In the genomic region with DNA sequence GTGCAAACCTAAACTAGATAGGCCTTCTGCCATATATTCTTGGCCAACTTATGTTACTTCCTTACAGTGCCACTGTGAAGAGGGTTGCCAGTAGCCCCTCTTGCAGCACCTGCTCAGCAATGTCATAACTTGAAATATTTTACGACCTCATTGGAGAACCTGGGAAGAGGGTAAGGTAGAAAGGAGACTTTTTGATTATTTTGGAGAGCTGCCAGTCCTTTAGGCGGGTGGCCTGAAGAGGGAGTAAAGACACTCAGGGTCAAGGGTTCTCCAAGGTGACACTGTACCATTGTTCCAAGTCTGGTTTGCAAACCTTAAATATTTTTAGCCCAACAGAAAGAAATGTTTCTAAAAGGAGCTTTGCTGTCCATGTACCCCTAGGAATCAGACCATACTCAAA, we compare ENCODE assay signal across 26 cellular contexts.
A peak's percentile ranks its signal among the peaks of the same experiment; 100 is the strongest.
DNase-seq lines count a peak whose midpoint lies in the region; ATAC-seq, FAIRE-seq and TF ChIP-seq lines count a peak whose summit lies in the region.
"Had no signal": no experiment of that assay in that cellular context is flagged by ENCODE, and none has a peak within 500 bp of the region (broad histone marks: within the 10 kb centered on the region; RNA-seq: fewer than 3 reads in every experiment).

No MANE protein-coding gene starts in this region.

- H3K4me1 ChIP-seq in Loucy (ENCODE audit: insufficient read depth, low read length, poor library complexity, severe bottlenecking) = peaks cover 12% of the 10 kb centered on the region
- no peaks in the 10 kb centered on the region for H3K4me1 ChIP-seq in GM12878 (ENCODE audit: control insufficient read depth, insufficient read depth, low read length)
- H3K4me1 ChIP-seq in smooth muscle cell (ENCODE audit: low read depth) = no peaks in the 10 kb centered on the region
- H3K4me1 ChIP-seq: transverse colon had no signal

- POLR2A ChIA-PET in GM12878 (lab: Charles Lee) = no interaction called here

- TF ChIP-seq RAD21 in GM12878 (IDR thresholded peaks at IDR 0.05; ENCODE audit: insufficient read depth, low read depth, low read length) = peak; percentile 17; the same call in 1 of the 2 replicates

- H3K27ac ChIP-seq in GM12878 (ENCODE audit: control insufficient read depth, insufficient read depth) = no peak overlapping the region
- peak overlapping the region; percentile 44 for H3K27ac ChIP-seq in smooth muscle cell (ENCODE audit: low read depth)
- H3K27ac ChIP-seq: brain microvascular endothelial cell, coronary artery, ovary, transverse colon had no signal

- WGBS in GM12878 (ENCODE audit: insufficient coverage, insufficient replicate concordance, low lambda C conversion rate, missing lambda C conversion rate) = 100% methylated on average over 2 of the region's 2 CpGs
- WGBS in smooth muscle cell (ENCODE audit: low lambda C conversion rate) = 90% methylated on average over 2 of the region's 2 CpGs

- H3K79me2 ChIP-seq in Loucy (ENCODE audit: insufficient read depth, low read length) (no peaks in the 10 kb centered on the region), GM12878 (ENCODE audit: control insufficient read depth, insufficient read depth, low read length) (no peaks in the 10 kb centered on the region), smooth muscle cell (ENCODE audit: low read depth) (no peaks in the 10 kb centered on the region)

- DNase-seq in NCI-H2196 (lab: John Stamatoyannopoulos, UW; ENCODE audit: unreplicated experiment) = peak; percentile 14
- no peak for DNase-seq in NCI-H2196 treated with DMSO at 0.1 percent for 48 hours (lab: John Stamatoyannopoulos, UW; ENCODE audit: unreplicated experiment)
- no peak for DNase-seq in GM12878 (ENCODE audit: low read depth, low spot score)
- DNase-seq in smooth muscle cell (lab: John Stamatoyannopoulos, UW; ENCODE audit: unreplicated experiment) = no peak
- DNase-seq in ureter (ENCODE audit: low spot score) = no peak
- DNase-seq in NCI-H226 = no peak
- DNase-seq in osteocyte (ENCODE audit: extremely low spot score, unreplicated experiment) = no peak
- DNase-seq: activated CD4-positive, alpha-beta memory T cell treated with anti-CD3 and anti-CD28 coated beads, Interleukin-2, amount 10 ng/mL, durations not matched to agents 7 days and 5 days; activated gamma-delta T cell; BE2C; brain microvascular endothelial cell; KBM-7; mesenchymal stem cell; MV-4-11; naive thymus-derived CD8-positive, alpha-beta T cell; NCI-H1930; NCI-H526 treated with DMSO at 0.1 percent for 48 hours; ovary; right cardiac atrium; T-helper 9 cell; transverse colon had no signal

- no peak overlapping the region for H3K27ac Mint-ChIP-seq in osteocyte (ENCODE audit: unreplicated experiment)
- H3K27ac Mint-ChIP-seq: activated CD4-positive, alpha-beta memory T cell treated with anti-CD3 and anti-CD28 coated beads, Interleukin-2, amount 10 ng/mL, durations not matched to agents 7 days and 5 days; naive thymus-derived CD8-positive, alpha-beta T cell had no signal

- no peak overlapping the region for H3K9ac ChIP-seq in Loucy (ENCODE audit: low read depth, low read length, poor library complexity, severe bottlenecking)
- no peak overlapping the region for H3K9ac ChIP-seq in GM12878 (ENCODE audit: control insufficient read depth, insufficient read depth, low read length)
- H3K9ac ChIP-seq in smooth muscle cell (ENCODE audit: low read depth) = no peak overlapping the region

- H2AFZ ChIP-seq in Loucy (ENCODE audit: low read length) = no peak overlapping the region
- no peak overlapping the region for H2AFZ ChIP-seq in GM12878 (ENCODE audit: control insufficient read depth, low read depth, low read length)
- no peak overlapping the region for H2AFZ ChIP-seq in smooth muscle cell (ENCODE audit: low read depth)

- H3K36me3 ChIP-seq in Loucy (ENCODE audit: insufficient read depth, low read length) (peaks cover 13% of the 10 kb centered on the region; the same call in 1 of the 2 replicates), GM12878 (ENCODE audit: control insufficient read depth in 2 of 2, insufficient read depth in 2 of 2, low read length in 1 of 2) (no peaks in the 10 kb centered on the region), smooth muscle cell (ENCODE audit: low read depth) (peaks cover 10% of the 10 kb centered on the region)
- H3K36me3 ChIP-seq: BE2C, brain microvascular endothelial cell, ovary, transverse colon had no signal

- H3K4me1 Mint-ChIP-seq in osteocyte (ENCODE audit: unreplicated experiment) = peaks cover 3% of the 10 kb centered on the region
- H3K4me1 Mint-ChIP-seq: activated CD4-positive, alpha-beta memory T cell treated with anti-CD3 and anti-CD28 coated beads, Interleukin-2, amount 10 ng/mL, durations not matched to agents 7 days and 5 days; naive thymus-derived CD8-positive, alpha-beta T cell had no signal

- ATAC-seq in GM12878 = no peak
- ATAC-seq: naive thymus-derived CD8-positive, alpha-beta T cell had no signal

- TF ChIP-seq POLR2A in GM12878 (IDR thresholded peaks at IDR 0.05; ENCODE audit: low read depth, low read length) = no peak

- BruUV-seq in GM12878 (replicated peaks; lab: Mats Ljungman, UMichigan) = no TSS peak

- FAIRE-seq in GM12878 (lab: Jason Lieb, UNC) = no peak
- FAIRE-seq: endometrium, GM12892, GM19239 had no signal

- no peaks in the 10 kb centered on the region for H3K36me3 Mint-ChIP-seq in osteocyte (ENCODE audit: unreplicated experiment)
- H3K36me3 Mint-ChIP-seq: naive thymus-derived CD8-positive, alpha-beta T cell had no signal

- no peaks in the 10 kb centered on the region for H3K9me3 ChIP-seq in Loucy (ENCODE audit: insufficient read depth, low read depth, low read length)
- no peaks in the 10 kb centered on the region for H3K9me3 ChIP-seq in GM12878 (replicated peaks; ENCODE audit: control insufficient read depth, insufficient read depth, low read length)
- H3K9me3 ChIP-seq in smooth muscle cell (replicated peaks; ENCODE audit: low read depth) = no peaks in the 10 kb centered on the region
- H3K9me3 ChIP-seq: BE2C, ovary, transverse colon had no signal

- SMC1A ChIA-PET in GM12878 (lab: Charles Lee; ENCODE audit: uncharacterized antibody, unreplicated experiment) = interaction anchor here (2.3 to 3.7 kb wide), 2 partner anchors 9 to 260 kb away, joined by 6 to 15 read pairs; no protein-coding TSS in a partner anchor

- in situ Hi-C loops in GM12878 (cut with MboI) = no loop called here

- H3K4me3 ChIP-seq in Loucy (ENCODE audit: low read length, poor library complexity, severe bottlenecking) = no peak overlapping the region
- H3K4me3 ChIP-seq in GM12878 = no peak overlapping the region
- H3K4me3 ChIP-seq in smooth muscle cell = no peak overlapping the region
- H3K4me3 ChIP-seq: coronary artery, ovary, transverse colon had no signal

- CTCF ChIA-PET in GM12878 (lab: Yijun Ruan, JAX) = interaction anchor here (0.6 to 1.2 kb wide), 3 partner anchors 10 to 421 kb away, joined by 3 to 5 read pairs (median 4); no protein-coding TSS in a partner anchor

- no peaks in the 10 kb centered on the region for H3K9me2 ChIP-seq in Loucy (replicated peaks; ENCODE audit: low read depth, low read length)

- H3K4me3 Mint-ChIP-seq in osteocyte (ENCODE audit: unreplicated experiment) = no peak overlapping the region
- H3K4me3 Mint-ChIP-seq: activated CD4-positive, alpha-beta memory T cell treated with anti-CD3 and anti-CD28 coated beads, Interleukin-2, amount 10 ng/mL, durations not matched to agents 7 days and 5 days; naive thymus-derived CD8-positive, alpha-beta T cell had no signal

- no peaks in the 10 kb centered on the region for H4K20me1 ChIP-seq in Loucy (ENCODE audit: insufficient read depth, low read length, poor library complexity, severe bottlenecking)
- H4K20me1 ChIP-seq in GM12878 (ENCODE audit: control insufficient read depth, insufficient read depth) = no peaks in the 10 kb centered on the region
- peaks cover 10% of the 10 kb centered on the region for H4K20me1 ChIP-seq in smooth muscle cell (ENCODE audit: low read depth)

- intact Hi-C loops in GM12878 (cut with micrococcal nuclease; ENCODE audit: unreplicated experiment) = no loop called here

- no peak overlapping the region for H3K4me2 ChIP-seq in Loucy (ENCODE audit: low read depth, low read length, poor library complexity, severe bottlenecking)
- H3K4me2 ChIP-seq in GM12878 (ENCODE audit: control insufficient read depth, insufficient read depth) = no peak overlapping the region
- H3K4me2 ChIP-seq in smooth muscle cell = no peak overlapping the region

- H3K27me3 ChIP-seq in Loucy (ENCODE audit: insufficient read depth, low read length, poor library complexity, severe bottlenecking) (no peaks in the 10 kb centered on the region), GM12878 (replicated peaks in 1 of 2; ENCODE audit: control insufficient read depth in 2 of 2, insufficient read depth in 2 of 2, low read length in 1 of 2) (no peaks in the 10 kb centered on the region), smooth muscle cell (ENCODE audit: low read depth) (no peaks in the 10 kb centered on the region)
- H3K27me3 ChIP-seq: BE2C, brain microvascular endothelial cell, ovary, transverse colon had no signal

- TF ChIP-seq EP300 in GM12878 (IDR thresholded peaks at IDR 0.05; ENCODE audit: borderline replicate concordance in 1 of 2, control insufficient read depth in 1 of 2, low read depth in 2 of 2, low read length in 2 of 2) = no peak

- RAD21 ChIA-PET in GM12878 (lab: Charles Lee; ENCODE audit: unreplicated experiment) = interaction anchor here (0.7 kb wide), 1 partner anchor 87 kb away, joined by 3 read pairs; no protein-coding TSS in a partner anchor

- peak; percentile 52 for TF ChIP-seq CTCF in Loucy (conservative IDR thresholded peaks at IDR 0.05; ENCODE audit: low read length)
- TF ChIP-seq CTCF in GM12878 (IDR thresholded peaks at IDR 0.05 in 2 of 3, conservative IDR thresholded peaks at IDR 0.05 in 1 of 3; ENCODE audit: control insufficient read depth in 2 of 3, extremely low read depth in 1 of 3, insufficient read depth in 1 of 3, low read depth in 3 of 3, low read length in 3 of 3) = 0 out of 6 replicates have a peak, but pooled peaks of 2 of the 3 experiments have one; percentile 4 to 7
- TF ChIP-seq CTCF in smooth muscle cell (IDR thresholded peaks at IDR 0.05; ENCODE audit: borderline replicate concordance, insufficient read depth, poor library complexity, severe bottlenecking) = no peak
- no peak for TF ChIP-seq CTCF in osteocyte (IDR thresholded peaks at IDR 0.05)

- no peaks in the 10 kb centered on the region for H3F3A ChIP-seq in Loucy (ENCODE audit: low read depth)
- H3F3A ChIP-seq in smooth muscle cell (ENCODE audit: low read depth) = peaks cover 48% of the 10 kb centered on the region

- no peaks in the 10 kb centered on the region for H3K9me3 Mint-ChIP-seq in osteocyte (ENCODE audit: unreplicated experiment)
- H3K9me3 Mint-ChIP-seq: activated CD4-positive, alpha-beta memory T cell treated with anti-CD3 and anti-CD28 coated beads, Interleukin-2, amount 10 ng/mL, durations not matched to agents 7 days and 5 days; naive thymus-derived CD8-positive, alpha-beta T cell had no signal

- H3K27me3 Mint-ChIP-seq in osteocyte (ENCODE audit: unreplicated experiment) = no peaks in the 10 kb centered on the region

TF ChIP-seq in GM12878, 131 proteins besides CTCF, POLR2A, EP300 and RAD21 (continues in another document):
- TF ChIP-seq STAT1 (conservative IDR thresholded peaks at IDR 0.05) (no peak), SREBF2 (IDR thresholded peaks at IDR 0.05; ENCODE audit: low read length) (no peak), POLR2AphosphoS2 (IDR thresholded peaks at IDR 0.05; ENCODE audit: low read depth, low read length) (no peak), YBX1 (IDR thresholded peaks at IDR 0.05) (no peak), ZNF24 (IDR thresholded peaks at IDR 0.05) (no peak)

Comparison
In these comparisons a context has a peak if more than half of its experiments do, and no peak if none do; other contexts are left out.
1. CTCF ChIP-seq: peak in Loucy (single experiment) and GM12878 (2 of 3); none in smooth muscle cell (single experiment) and osteocyte (single experiment).